In the genomic region with DNA sequence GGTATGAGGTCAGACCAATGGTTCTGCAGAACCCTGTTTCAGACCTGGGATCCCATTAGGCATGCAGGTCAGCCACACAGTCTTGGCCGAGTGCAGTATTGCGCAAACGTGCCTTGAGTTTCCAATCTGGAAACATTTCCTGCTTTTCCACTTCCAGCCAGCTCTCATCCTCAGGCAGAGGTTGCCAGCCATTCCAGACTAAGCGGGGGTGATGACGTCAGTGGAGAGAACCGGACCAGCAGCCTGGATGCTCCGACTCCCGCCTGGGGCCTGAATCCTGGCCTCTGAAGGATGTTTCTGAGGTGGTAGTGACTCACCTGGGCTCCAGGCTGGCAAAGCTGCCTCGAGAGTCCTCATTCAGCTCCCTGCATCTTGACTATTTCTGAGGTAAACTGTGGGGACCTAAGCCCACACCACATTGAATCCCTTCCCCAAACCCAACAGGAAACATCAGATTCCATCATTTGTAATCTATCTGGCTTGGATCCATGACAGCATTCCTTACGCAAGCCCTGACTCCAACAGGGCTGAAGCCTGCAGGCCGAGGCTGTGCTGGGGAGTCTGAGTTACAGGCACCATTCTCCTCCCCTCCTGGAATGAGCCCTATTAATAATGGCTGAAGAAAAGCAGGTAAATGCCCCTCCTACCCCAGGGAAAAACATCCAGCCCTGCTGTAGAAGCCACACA, we compare ENCODE assay signal across 10 cellular contexts.
A peak's percentile ranks its signal among the peaks of the same experiment; 100 is the strongest.
DNase-seq lines count a peak whose midpoint lies in the region; ATAC-seq, FAIRE-seq and TF ChIP-seq lines count a peak whose summit lies in the region.
"Had no signal": no experiment of that assay in that cellular context is flagged by ENCODE, and none has a peak within 500 bp of the region (broad histone marks: within the 10 kb centered on the region; RNA-seq: fewer than 3 reads in every experiment).

No MANE protein-coding gene starts in this region.

- H3K4me3 ChIP-seq in AG09309 (ENCODE audit: control insufficient read depth, low read depth, low read length): no peak overlapping the region

- H3K4me3 Mint-ChIP-seq in stimulated activated naive CD8-positive, alpha-beta T cell treated with anti-CD3 and anti-CD28 coated beads, Interleukin-15, amount 100 ng/mL, for 72 hours: no peak overlapping the region

- H3K27me3 Mint-ChIP-seq in stimulated activated naive CD8-positive, alpha-beta T cell treated with anti-CD3 and anti-CD28 coated beads, Interleukin-15, amount 100 ng/mL, for 72 hours: no peaks in the 10 kb centered on the region

- ATAC-seq in stimulated activated naive CD8-positive, alpha-beta T cell treated with anti-CD3 and anti-CD28 coated beads, Interleukin-15, amount 100 ng/mL, for 72 hours: no peak
- ATAC-seq in GM19452 (IDR thresholded peaks at IDR 0.05; ENCODE audit: unreplicated experiment): no peak

- DNase-seq in AG09309 (ENCODE audit: low read depth) (peak; percentile 89), fibroblast of gingiva (ENCODE audit: low read depth) (peak; percentile 94), non-pigmented ciliary epithelial cell (ENCODE audit: low read depth) (peak; percentile 76), GM19239 (ENCODE audit: insufficient read length, low spot score) (no peak)
- DNase-seq in stimulated activated naive CD8-positive, alpha-beta T cell treated with anti-CD3 and anti-CD28 coated beads, Interleukin-15, amount 100 ng/mL, for 72 hours: no peak
- no peak for DNase-seq in activated effector memory CD4-positive, alpha-beta T cell treated with anti-CD3 and anti-CD28 coated beads, Interleukin-2, amount 50 U/mL, for 16 hours

- H3K27ac Mint-ChIP-seq in stimulated activated naive CD8-positive, alpha-beta T cell treated with anti-CD3 and anti-CD28 coated beads, Interleukin-15, amount 100 ng/mL, for 72 hours: no peak overlapping the region

- FAIRE-seq in GM19239 (lab: Jason Lieb, UNC): no peak
- FAIRE-seq: colon, G401.6 had no signal

- no peak for TF ChIP-seq CTCF in AG09309 (IDR thresholded peaks at IDR 0.05; ENCODE audit: control insufficient read depth, insufficient read depth, low read depth, low read length, missing control alignments)

- H3K9me3 Mint-ChIP-seq in stimulated activated naive CD8-positive, alpha-beta T cell treated with anti-CD3 and anti-CD28 coated beads, Interleukin-15, amount 100 ng/mL, for 72 hours: no peaks in the 10 kb centered on the region

- peaks cover 17% of the 10 kb centered on the region for H3K4me1 Mint-ChIP-seq in stimulated activated naive CD8-positive, alpha-beta T cell treated with anti-CD3 and anti-CD28 coated beads, Interleukin-15, amount 100 ng/mL, for 72 hours

TF ChIP-seq in PFSK-1, 5 proteins besides CTCF, POLR2A, EP300 and RAD21:
- peak in 1 of 2 experiments; percentile 37; a peak in 1 of 4 replicates for TF ChIP-seq REST (IDR thresholded peaks at IDR 0.05; ENCODE audit: insufficient read depth in 1 of 2, low read depth in 2 of 2, low read length in 2 of 2)
- peak; percentile 56 for TF ChIP-seq FOXP2 (optimal IDR thresholded peaks at IDR 0.05; ENCODE audit: borderline replicate concordance, extremely low read depth, extremely low read length, insufficient read depth)
- TF ChIP-seq POLR2AphosphoS5 (IDR thresholded peaks at IDR 0.05; ENCODE audit: low read depth, low read length): no peak
- TF ChIP-seq TAF1 (IDR thresholded peaks at IDR 0.05; ENCODE audit: borderline replicate concordance, insufficient read depth, low read length): no peak
- peak; percentile 55; the same call in 1 of the 2 replicates for TF ChIP-seq SIN3A (IDR thresholded peaks at IDR 0.05; ENCODE audit: borderline replicate concordance, insufficient read depth, low read length)
TF ChIP-seq in PFSK-1: peak in this region for 3.

Comparison
In these comparisons a context has a peak if more than half of its experiments do, and no peak if none do; other contexts are left out.
1. DNase-seq: peak in AG09309 (single experiment), fibroblast of gingiva (single experiment) and non-pigmented ciliary epithelial cell (single experiment); none in GM19239 (single experiment), stimulated activated naive CD8-positive, alpha-beta T cell treated with anti-CD3 and anti-CD28 coated beads, Interleukin-15, amount 100 ng/mL, for 72 hours (0 of 2) and activated effector memory CD4-positive, alpha-beta T cell treated with anti-CD3 and anti-CD28 coated beads, Interleukin-2, amount 50 U/mL, for 16 hours (single experiment).